ENCODE assay signal across 8 cellular contexts in genomic region chr17:49494937-49495841, GRCh38. TPM values are rescaled to one million over a fixed set of nuclear protein-coding genes. Genes with fewer than 3 reads are reported as not detected.
DNase-seq lines count a peak whose midpoint lies in the region; ATAC-seq and TF ChIP-seq lines count a peak whose summit lies in the region.

NGFR (plus strand) TSS chr17:49495293; CDS start chr17:49495418, 125 bp downstream.

- CTCF ChIA-PET in activated CD4-positive, alpha-beta T cell treated with anti-CD3 and anti-CD28 coated beads for 36 hours (lab: Charles Lee), result interaction anchor here (0.5 to 4.7 kb wide), 7 partner anchors 10 to 115 kb away, joined by 3 to 46 read pairs (median 4); no protein-coding TSS in a partner anchor

- DNase-seq in 8988T (peak; percentile 96), GM13976 (ENCODE audit: low spot score) (peak; percentile 89), NCI-H1436 (lab: John Stamatoyannopoulos, UW) (peak; percentile 56), dorsolateral prefrontal cortex (peak in 6 of 10 donors; percentile 31 to 81 (median 66)), lung (ENCODE audit: low spot score) (no peak)
- DNase-seq in activated CD4-positive, alpha-beta T cell treated with anti-CD3 and anti-CD28 coated beads for 36 hours, result peak; percentile 59
- DNase-seq in stimulated activated CD8-positive, alpha-beta memory T cell treated with anti-CD3 and anti-CD28 coated beads, Interleukin-2, amount 100 ng/mL, for 1 hour (ENCODE audit: low read depth in 2 of 2), result peak; percentile 18 to 27

- H3K27me3 ChIP-seq in dorsolateral prefrontal cortex (peaks cover 0 to 55% (median 37%) of the 10 kb centered on the region in 45 donors), lung (ENCODE audit: control insufficient read depth, insufficient read depth) (no peaks in the 10 kb centered on the region)

- H3K9me3 ChIP-seq in lung (ENCODE audit: control insufficient read depth in 2 of 2, insufficient read depth in 1 of 2, low read length in 1 of 2), result no peaks in the 10 kb centered on the region

- no peaks in the 10 kb centered on the region for H3K9me3 Mint-ChIP-seq in activated CD4-positive, alpha-beta T cell treated with anti-CD3 and anti-CD28 coated beads for 36 hours (ENCODE audit: low read depth)

- POLR2A ChIA-PET in activated CD4-positive, alpha-beta T cell treated with anti-CD3 and anti-CD28 coated beads for 36 hours (lab: Charles Lee), result no interaction called here

- H3K27ac ChIP-seq in dorsolateral prefrontal cortex, result peak within 1 kb of the TSS in 45 of 59 donors; percentile 24 to 86 (median 70)
- H3K27ac ChIP-seq in lung (ENCODE audit: low read depth in 1 of 2, low read length in 1 of 2), result no peak within 1 kb of the TSS

- H3K4me3 ChIP-seq in dorsolateral prefrontal cortex (peak within 1 kb of the TSS; percentile 34 to 77 (median 61)), lung (peak within 1 kb of the TSS; percentile 12)

- no peaks in the 10 kb centered on the region for H3K36me3 ChIP-seq in lung (ENCODE audit: control insufficient read depth in 2 of 2, insufficient read depth in 2 of 2, low read length in 2 of 2)

- H3K4me3 Mint-ChIP-seq in activated CD4-positive, alpha-beta T cell treated with anti-CD3 and anti-CD28 coated beads for 36 hours, result peak within 1 kb of the TSS; percentile 63

- peaks cover 52% of the 10 kb centered on the region for H3K27me3 Mint-ChIP-seq in activated CD4-positive, alpha-beta T cell treated with anti-CD3 and anti-CD28 coated beads for 36 hours

- 1% methylated on average over 57 to 81 of the region's 81 CpGs for WGBS in lung, 2 donors

- peak; percentile 40 for TF ChIP-seq CTCF in GM13976 (IDR thresholded peaks at IDR 0.05; ENCODE audit: borderline replicate concordance, control extremely low read depth, extremely low read depth, insufficient read depth, missing control alignments)
- TF ChIP-seq CTCF in dorsolateral prefrontal cortex (IDR thresholded peaks at IDR 0.05 in 54 of 56, conservative IDR thresholded peaks at IDR 0.05 in 2 of 56; ENCODE audit: low read depth in 1 of 56, partially characterized antibody in 56 of 56), result peak in 39 of 56 donors; percentile 4 to 59 (median 35)
- no peak for TF ChIP-seq CTCF in lung (IDR thresholded peaks at IDR 0.05; ENCODE audit: control extremely low read depth, extremely low read depth)

- peaks cover 16% of the 10 kb centered on the region for H3K4me1 Mint-ChIP-seq in activated CD4-positive, alpha-beta T cell treated with anti-CD3 and anti-CD28 coated beads for 36 hours

- no peaks in the 10 kb centered on the region for H3K36me3 Mint-ChIP-seq in activated CD4-positive, alpha-beta T cell treated with anti-CD3 and anti-CD28 coated beads for 36 hours (ENCODE audit: low read depth)

- intact Hi-C loops in activated CD4-positive, alpha-beta T cell treated with anti-CD3 and anti-CD28 coated beads for 36 hours (cut with DNase I, micrococcal nuclease), result loop anchor here (1.0 to 10.0 kb wide), 5 partner anchors 58 to 770 kb away; partner anchors contain the start of genes DLX4 (in 1 of the 2), HOXB13 (in 1 of the 2), PRAC1 (in 1 of the 2) and PRAC2 (in 1 of the 2)
- intact Hi-C loops in dorsolateral prefrontal cortex (cut with DNase I), result loop anchor here (5.0 to 10.0 kb wide), 5 partner anchors 38 to 303 kb away; partner anchors contain the start of gene PHB1 (in 1 of the 2)

- peaks cover 0 to 21% of the 10 kb centered on the region in 2 donors for H3K4me1 ChIP-seq in lung (ENCODE audit: control insufficient read depth in 2 of 2, insufficient read depth in 2 of 2, low read length in 2 of 2)

- ATAC-seq in activated CD4-positive, alpha-beta T cell treated with anti-CD3 and anti-CD28 coated beads for 36 hours, result peak; percentile 61
- peak; percentile 10 for ATAC-seq in lung (ENCODE audit: insufficient read depth, low FRiP score)
- ATAC-seq in HG02870 (IDR thresholded peaks at IDR 0.05; ENCODE audit: unreplicated experiment), result no peak

- in situ Hi-C loops in GM13976 (cut with MboI; ENCODE audit: low sequenced_read_pairs, unreplicated experiment), result no loop called here

- H3K27ac Mint-ChIP-seq in activated CD4-positive, alpha-beta T cell treated with anti-CD3 and anti-CD28 coated beads for 36 hours, result no peak within 1 kb of the TSS

RNA-seq across cellular contexts. Expression of gene NGFR, which starts in this region (rescaled TPM):
- total RNA-seq in activated CD4-positive, alpha-beta T cell treated with anti-CD3 and anti-CD28 coated beads for 36 hours, result under 1 TPM; 0.21 to 0.46 TPM
- total RNA-seq in dorsolateral prefrontal cortex (10 to 100 TPM in 16 of 120 experiments, 1 to 10 TPM in 103, under 1 TPM in 1; 0.63 to 36.0 (median 4.1) TPM), lung (1 to 10 TPM; 3.9 to 4.9 TPM)
- 1 to 10 TPM; 1.3 to 2.6 TPM for polyA plus RNA-seq in lung

Comparison
In these comparisons a context has a peak if more than half of its experiments do, and no peak if none do; other contexts are left out.
1. Peak in DNase-seq and ATAC-seq in activated CD4-positive, alpha-beta T cell treated with anti-CD3 and anti-CD28 coated beads for 36 hours; RNA of the gene not detected or under 1 TPM.
2. H3K27ac ChIP-seq: peak in dorsolateral prefrontal cortex (45 of 59); none in lung (0 of 2).